In the genomic region with DNA sequence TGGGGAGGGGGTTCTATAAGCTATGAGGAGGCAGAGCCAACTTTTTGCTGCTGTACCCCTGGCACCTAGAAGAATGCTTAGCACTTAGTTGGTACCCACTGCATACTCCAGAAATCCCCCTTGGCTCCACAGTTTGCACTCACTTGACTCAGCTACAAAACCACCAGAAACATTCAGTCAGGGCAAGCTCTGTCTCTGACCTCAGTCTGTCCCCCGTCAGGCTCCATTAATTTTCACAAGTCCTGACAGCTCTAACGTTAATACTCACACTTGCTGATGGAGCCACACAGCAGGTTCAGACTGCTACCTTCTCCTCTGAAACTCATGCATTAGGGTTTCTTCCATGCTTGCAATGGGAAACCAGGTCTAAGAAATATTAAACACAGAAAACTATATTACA, we compare ENCODE assay signal across 22 cellular contexts.
"Had no signal": no experiment of that assay in that cellular context is flagged by ENCODE, and none has a peak within 500 bp of the region (broad histone marks: within the 10 kb centered on the region; RNA-seq: fewer than 3 reads in every experiment).

No MANE protein-coding gene starts in this region.

- H3K4me3 Mint-ChIP-seq: activated CD4-positive, alpha-beta T cell treated with anti-CD3 and anti-CD28 coated beads, Interleukin-2, amount 10 ng/mL, durations not matched to agents 7 days and 5 days; activated CD8-positive, alpha-beta T cell treated with anti-CD3 and anti-CD28 coated beads, Interleukin-2, amount 10 ng/mL, durations not matched to agents 7 days and 5 days; activated naive CD8-positive, alpha-beta T cell treated with anti-CD3 and anti-CD28 coated beads, Interleukin-2, amount 50 U/mL, for 24 hours; activated T-helper 1 cell treated with anti-CD3 and anti-CD28 coated beads, Interleukin-12 subunit alpha, Interleukin-12 subunit beta, Interleukin-2, Interleukin-4 antibody, amounts not matched to agents 30 ng/mL and 10 ng/mL and 1 ng/mL, durations not matched to agents 14 hours and 24 hours and 36 hours; dendritic cell treated with granulocyte-macrophage colony-stimulating factor and Interleukin-4, amounts not matched to agents 40 ng/mL and 50 ng/mL, for 4 days; immature natural killer cell; naive B cell had no signal

- H3K9me3 Mint-ChIP-seq: activated CD4-positive, alpha-beta T cell treated with anti-CD3 and anti-CD28 coated beads, Interleukin-2, amount 10 ng/mL, durations not matched to agents 7 days and 5 days; activated naive CD8-positive, alpha-beta T cell treated with anti-CD3 and anti-CD28 coated beads, Interleukin-2, amount 50 U/mL, for 24 hours; activated T-helper 1 cell treated with anti-CD3 and anti-CD28 coated beads, Interleukin-12 subunit alpha, Interleukin-12 subunit beta, Interleukin-2, Interleukin-4 antibody, amounts not matched to agents 30 ng/mL and 10 ng/mL and 1 ng/mL, durations not matched to agents 14 hours and 24 hours and 36 hours; dendritic cell treated with granulocyte-macrophage colony-stimulating factor and Interleukin-4, amounts not matched to agents 40 ng/mL and 50 ng/mL, for 4 days; immature natural killer cell had no signal

- H3K27ac ChIP-seq: body of pancreas, esophagus muscularis mucosa, hepatocyte, spleen, upper lobe of right lung had no signal

- H3K36me3 Mint-ChIP-seq: naive B cell had no signal

- H3K27me3 Mint-ChIP-seq: dendritic cell treated with granulocyte-macrophage colony-stimulating factor and Interleukin-4, amounts not matched to agents 40 ng/mL and 50 ng/mL, for 4 days; naive B cell had no signal

- H3K4me1 Mint-ChIP-seq: activated CD4-positive, alpha-beta T cell treated with anti-CD3 and anti-CD28 coated beads, Interleukin-2, amount 10 ng/mL, durations not matched to agents 7 days and 5 days; activated naive CD8-positive, alpha-beta T cell treated with anti-CD3 and anti-CD28 coated beads, Interleukin-2, amount 50 U/mL, for 24 hours; immature natural killer cell; naive B cell had no signal

- H3K27ac Mint-ChIP-seq: activated CD4-positive, alpha-beta T cell treated with anti-CD3 and anti-CD28 coated beads, Interleukin-2, amount 10 ng/mL, durations not matched to agents 7 days and 5 days; activated CD8-positive, alpha-beta T cell treated with anti-CD3 and anti-CD28 coated beads, Interleukin-2, amount 10 ng/mL, durations not matched to agents 7 days and 5 days; activated naive CD8-positive, alpha-beta T cell treated with anti-CD3 and anti-CD28 coated beads, Interleukin-2, amount 50 U/mL, for 24 hours; activated T-helper 1 cell treated with anti-CD3 and anti-CD28 coated beads, Interleukin-12 subunit alpha, Interleukin-12 subunit beta, Interleukin-2, Interleukin-4 antibody, amounts not matched to agents 30 ng/mL and 10 ng/mL and 1 ng/mL, durations not matched to agents 14 hours and 24 hours and 36 hours; dendritic cell treated with granulocyte-macrophage colony-stimulating factor and Interleukin-4, amounts not matched to agents 40 ng/mL and 50 ng/mL, for 4 days had no signal

- DNase-seq: activated CD4-positive, alpha-beta T cell treated with anti-CD3 and anti-CD28 coated beads, Interleukin-2, amount 10 ng/mL, durations not matched to agents 7 days and 5 days; activated CD8-positive, alpha-beta T cell treated with anti-CD3 and anti-CD28 coated beads, Interleukin-2, amount 10 ng/mL, durations not matched to agents 7 days and 5 days; activated gamma-delta T cell; activated naive CD4-positive, alpha-beta T cell treated with anti-CD3 and anti-CD28 coated beads, Interleukin-2, amount 50 U/mL, for 16 hours; activated naive CD8-positive, alpha-beta T cell treated with anti-CD3 and anti-CD28 coated beads, Interleukin-2, amount 50 U/mL, for 24 hours; anterior cingulate cortex; body of pancreas; caudate nucleus; effector CD4-positive, alpha-beta T cell; glutamatergic neuron; immature natural killer cell; left cardiac atrium; mesendoderm; naive B cell; spleen; stimulated activated CD4-positive, alpha-beta T cell treated with anti-CD3 and anti-CD28 coated beads, Interleukin-4, amount 100 ng/mL, for 1 hour; stimulated activated naive CD4-positive, alpha-beta T cell treated with Interleukin-2 at 50 U/mL for 16 hours; upper lobe of right lung had no signal
